ENCODE assay signal across 10 cellular contexts in the genomic region with DNA sequence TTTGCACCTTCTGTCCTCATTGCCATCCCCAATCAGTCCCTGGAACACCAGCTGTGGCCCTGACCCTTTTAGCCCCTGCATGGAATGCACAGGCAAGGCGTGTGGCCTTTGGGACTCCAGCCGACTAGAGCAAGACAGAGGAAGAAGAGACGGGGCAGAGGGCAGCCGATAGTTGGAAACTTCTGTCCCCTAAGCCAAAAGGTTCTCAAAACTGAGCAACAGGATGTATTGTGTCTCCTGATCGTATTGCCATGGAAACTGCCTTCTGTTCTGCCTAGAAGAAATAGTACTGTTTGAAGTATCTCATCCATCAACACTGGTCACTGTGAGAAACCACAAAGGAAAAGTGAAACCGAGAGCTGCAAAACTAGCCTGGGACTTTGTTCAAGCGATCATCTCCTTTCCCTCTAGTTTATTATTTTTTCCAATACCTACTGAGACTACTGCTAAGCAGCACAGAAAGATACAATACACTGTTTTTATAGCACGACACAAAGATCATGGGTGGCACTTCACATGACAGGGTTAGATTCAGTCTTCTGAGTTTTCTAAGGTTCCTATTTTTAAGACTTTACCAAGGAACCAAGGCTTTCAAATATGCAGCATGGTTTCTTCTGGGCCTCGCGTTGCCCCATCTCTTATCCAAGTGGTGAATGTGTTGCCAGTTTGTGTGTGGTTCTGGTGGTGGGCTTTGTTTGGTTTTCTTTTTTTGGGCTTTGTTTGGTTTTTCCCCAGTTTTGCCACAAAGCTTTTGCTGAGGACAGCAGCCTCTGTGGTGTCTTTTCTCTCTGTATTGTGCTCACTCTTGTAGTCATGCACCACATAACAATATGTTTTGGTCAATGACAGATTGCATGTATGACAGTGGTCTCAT. TPM values are rescaled to one million over a fixed set of nuclear protein-coding genes. Genes with fewer than 3 reads are reported as not detected.
DNase-seq lines count a peak whose midpoint lies in the region; ATAC-seq, FAIRE-seq and TF ChIP-seq lines count a peak whose summit lies in the region.
"Had no signal": no experiment of that assay in that cellular context is flagged by ENCODE, and none has a peak within 500 bp of the region (broad histone marks: within the 10 kb centered on the region; RNA-seq: fewer than 3 reads in every experiment).

No MANE protein-coding gene starts in this region.

- peaks cover 0 to 4% of the 10 kb centered on the region in 2 experiments for H3K36me3 ChIP-seq in endothelial cell of umbilical vein (ENCODE audit: control insufficient read depth in 2 of 2, extremely low read depth in 1 of 2, insufficient read depth in 2 of 2, low read length in 2 of 2)

- dilution Hi-C loops in endothelial cell of umbilical vein (cut with MboI; ENCODE audit: extremely low pct_ligation_motif_present, low sequenced_read_pairs) = no loop called here

- no peaks in the 10 kb centered on the region for H3K27me3 ChIP-seq in endothelial cell of umbilical vein (ENCODE audit: control insufficient read depth in 2 of 2, insufficient read depth in 2 of 2, low read length in 2 of 2)

- ATAC-seq in HG03103 (IDR thresholded peaks at IDR 0.05; ENCODE audit: low read depth, unreplicated experiment) = peak; percentile 50

- H3K4me3 Mint-ChIP-seq in nephron progenitor cell = peak overlapping the region; percentile 30

- no peaks in the 10 kb centered on the region for H4K20me1 ChIP-seq in endothelial cell of umbilical vein (replicated peaks; ENCODE audit: control insufficient read depth, extremely low read depth, insufficient read depth, low read length)

- peak overlapping the region in 1 of 3 experiments; percentile 15 for H3K4me3 ChIP-seq in endothelial cell of umbilical vein (replicated peaks in 1 of 3; ENCODE audit: insufficient read depth in 1 of 3, low read depth in 1 of 3, low read length in 3 of 3)

- POLR2A ChIA-PET in endothelial cell of umbilical vein (lab: Charles Lee) = no interaction called here

- H3K27ac Mint-ChIP-seq in nephron progenitor cell = peak overlapping the region; percentile 87

- H3K9ac ChIP-seq in endothelial cell of umbilical vein (replicated peaks; ENCODE audit: extremely low read depth, insufficient read depth, low read length) = peak overlapping the region; percentile 86

- no peaks in the 10 kb centered on the region for H3K9me1 ChIP-seq in endothelial cell of umbilical vein (replicated peaks; ENCODE audit: control insufficient read depth, extremely low read depth, insufficient read depth, low read length)

- no peak for TF ChIP-seq POLR2A in endothelial cell of umbilical vein (IDR thresholded peaks at IDR 0.05; ENCODE audit: low read depth, low read length)

- H2AFZ ChIP-seq in endothelial cell of umbilical vein (ENCODE audit: low read depth, low read length) = no peak overlapping the region

- H3K79me2 ChIP-seq in endothelial cell of umbilical vein (ENCODE audit: control insufficient read depth, insufficient read depth, low read length) = no peaks in the 10 kb centered on the region

- peaks cover 24% of the 10 kb centered on the region for H3K4me1 ChIP-seq in endothelial cell of umbilical vein (ENCODE audit: control insufficient read depth, extremely low read depth, insufficient read depth, low read length)

- intact Hi-C loops in endothelial cell of umbilical vein (cut with micrococcal nuclease) = loop anchor here (1.0 to 2.0 kb wide), 5 partner anchors 35 to 155 kb away; no protein-coding TSS in a partner anchor

- peak; percentile 83 for FAIRE-seq in endothelial cell of umbilical vein (lab: Jason Lieb, UNC)
- FAIRE-seq: endometrium, G401.6 had no signal

- DNase-seq in stimulated activated CD4-positive, alpha-beta T cell treated with anti-CD3 and anti-CD28 coated beads, Interleukin-1b, Interleukin-23, amount 100 ng/mL, for 48 hours = peak; percentile 35
- no peak for DNase-seq in stimulated activated CD4-positive, alpha-beta T cell treated with anti-CD3 and anti-CD28 coated beads, Interleukin-12 subunit alpha, Interleukin-12 subunit beta, amount 100 ng/mL, for 4 hours
- DNase-seq in T-helper 22 cell (ENCODE audit: low read depth) = peak; percentile 56
- DNase-seq in endothelial cell of umbilical vein (ENCODE audit: low read depth, low spot score) = peak; percentile 94
- peak; percentile 34 for DNase-seq in nephron progenitor cell
- DNase-seq in middle frontal gyrus (ENCODE audit: extremely low spot score, low spot score) = no peak
- no peak for DNase-seq in NCI-H2081 treated with DMSO at 0.1 percent for 48 hours (lab: John Stamatoyannopoulos, UW)

- BruUV-seq in endothelial cell of umbilical vein (replicated peaks; lab: Mats Ljungman, UMichigan) = TSS peak; percentile 82

- TF ChIP-seq CTCF in endothelial cell of umbilical vein (IDR thresholded peaks at IDR 0.05; ENCODE audit: extremely low read depth in 1 of 2, insufficient read depth in 1 of 2, low read depth in 1 of 2, low read length in 2 of 2) (no peak), nephron progenitor cell (IDR thresholded peaks at IDR 0.05) (no peak)

- H3K27me3 Mint-ChIP-seq in nephron progenitor cell (ENCODE audit: low read depth, poor library complexity) = no peaks in the 10 kb centered on the region

- peak overlapping the region; percentile 97 for H3K27ac ChIP-seq in endothelial cell of umbilical vein (ENCODE audit: insufficient read depth, low read depth, low read length)

- no peaks in the 10 kb centered on the region for H3K9me3 Mint-ChIP-seq in nephron progenitor cell

- CTCF ChIA-PET in endothelial cell of umbilical vein (lab: Charles Lee) = interaction anchor here (1.0 to 2.0 kb wide), 5 partner anchors 11 to 87 kb away, joined by 3 to 15 read pairs (median 3); no protein-coding TSS in a partner anchor

- H3K36me3 Mint-ChIP-seq in nephron progenitor cell (ENCODE audit: low read depth) = peaks cover 69% of the 10 kb centered on the region

- H3K4me2 ChIP-seq in endothelial cell of umbilical vein (ENCODE audit: insufficient read depth, low read length) = peak overlapping the region; percentile 69

- no peaks in the 10 kb centered on the region for H3K9me3 ChIP-seq in endothelial cell of umbilical vein (replicated peaks; ENCODE audit: control insufficient read depth, insufficient read depth, low read length)

- H3K4me1 Mint-ChIP-seq in nephron progenitor cell = peaks cover 82% of the 10 kb centered on the region

TF ChIP-seq in endothelial cell of umbilical vein, 7 proteins besides CTCF, POLR2A, EP300 and RAD21:
- TF ChIP-seq FOS (IDR thresholded peaks at IDR 0.05; ENCODE audit: borderline replicate concordance, insufficient read depth, low read length) (no peak), MAX (IDR thresholded peaks at IDR 0.05; ENCODE audit: insufficient read depth, insufficient read length) (no peak), JUN (IDR thresholded peaks at IDR 0.05; ENCODE audit: borderline replicate concordance, insufficient read depth, insufficient read length, low read depth) (peak; percentile 39), GATA2 (IDR thresholded peaks at IDR 0.05; ENCODE audit: insufficient read depth, insufficient read length, low read depth, low read length) (no peak), MYC (IDR thresholded peaks at IDR 0.05; ENCODE audit: low read depth, low read length) (no peak), EZH2 (IDR thresholded peaks at IDR 0.05; ENCODE audit: borderline replicate concordance, low read depth, low read length, severe bottlenecking) (no peak)

RNA-seq across cellular contexts. Expression of gene GPR183, which starts 49.3 kb away (rescaled TPM):
- total RNA-seq in endothelial cell of umbilical vein = not detected in 2 replicates
- polyA plus RNA-seq in endothelial cell of umbilical vein = 0.14 and 0.23 TPM in 2 replicates
- 0.27 and 0.72 TPM in 2 replicates for polyA plus RNA-seq in endothelial cell of umbilical vein (2011; cell fraction: cytosol; rRNA removed)
- polyA plus RNA-seq in endothelial cell of umbilical vein (2011; cell fraction: nucleus; rRNA removed) = 0.33 and 0.67 TPM in 2 replicates
- 0.15 and 0.16 TPM in 2 replicates for polyA plus RNA-seq in endothelial cell of umbilical vein (2012)
- 0.38 TPM in 1 of 2 replicates, not detected in the other for polyA minus RNA-seq in endothelial cell of umbilical vein
- not detected for polyA minus RNA-seq in endothelial cell of umbilical vein (2011; cell fraction: cytosol; rRNA and poly(A)+ RNA removed)
- 0.67 and 0.72 TPM in 2 replicates for polyA minus RNA-seq in endothelial cell of umbilical vein (2011; cell fraction: nucleus; rRNA and poly(A)+ RNA removed)

Comparison
In these comparisons a context has a peak if more than half of its experiments do, and no peak if none do; other contexts are left out.
1. DNase-seq: peak in stimulated activated CD4-positive, alpha-beta T cell treated with anti-CD3 and anti-CD28 coated beads, Interleukin-1b, Interleukin-23, amount 100 ng/mL, for 48 hours (single experiment), T-helper 22 cell (single experiment), endothelial cell of umbilical vein (single experiment) and nephron progenitor cell (single experiment); none in stimulated activated CD4-positive, alpha-beta T cell treated with anti-CD3 and anti-CD28 coated beads, Interleukin-12 subunit alpha, Interleukin-12 subunit beta, amount 100 ng/mL, for 4 hours (single experiment), middle frontal gyrus (single experiment) and NCI-H2081 treated with DMSO at 0.1 percent for 48 hours (single experiment).